In the genomic region with DNA sequence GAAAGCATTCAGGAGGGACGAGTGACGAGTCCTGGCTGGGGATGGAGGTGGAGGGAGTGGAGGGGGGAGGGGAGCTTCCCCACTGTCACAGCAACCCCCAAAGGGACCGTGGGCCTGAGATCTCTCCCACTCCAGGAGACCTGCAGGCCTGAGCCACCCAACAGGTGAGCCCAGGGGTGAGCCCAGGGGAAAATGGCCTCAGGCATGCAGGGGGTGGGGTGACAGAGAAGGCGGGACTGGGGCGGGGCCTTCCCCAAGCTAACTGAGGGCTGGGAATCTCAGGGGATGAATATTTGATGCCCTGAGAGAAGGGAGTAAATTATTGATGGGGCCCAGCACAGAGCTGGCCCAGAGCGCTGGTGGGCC, we compare ENCODE assay signal across 2 cellular contexts.
TF ChIP-seq lines count a peak whose summit lies in the region.

No MANE protein-coding gene starts in this region.

TF ChIP-seq in GM23338, 12 proteins besides CTCF, POLR2A, EP300 and RAD21 (continues in another document):
- no peak for TF ChIP-seq NANOG (IDR thresholded peaks at IDR 0.05; ENCODE audit: borderline replicate concordance)
- no peak for TF ChIP-seq ZNF462 (CRISPR knock-in tag; IDR thresholded peaks at IDR 0.05)
- no peak for TF ChIP-seq EZH2 (IDR thresholded peaks at IDR 0.05; ENCODE audit: low read depth, unreplicated experiment)
- no peak for TF ChIP-seq ETS1 (IDR thresholded peaks at IDR 0.05)
- TF ChIP-seq ZNF331 (CRISPR knock-in tag; IDR thresholded peaks at IDR 0.05; ENCODE audit: low read depth) = no peak
- TF ChIP-seq POLR2AphosphoS5 (IDR thresholded peaks at IDR 0.05; ENCODE audit: low read depth) = no peak
- TF ChIP-seq, protein P1, sequence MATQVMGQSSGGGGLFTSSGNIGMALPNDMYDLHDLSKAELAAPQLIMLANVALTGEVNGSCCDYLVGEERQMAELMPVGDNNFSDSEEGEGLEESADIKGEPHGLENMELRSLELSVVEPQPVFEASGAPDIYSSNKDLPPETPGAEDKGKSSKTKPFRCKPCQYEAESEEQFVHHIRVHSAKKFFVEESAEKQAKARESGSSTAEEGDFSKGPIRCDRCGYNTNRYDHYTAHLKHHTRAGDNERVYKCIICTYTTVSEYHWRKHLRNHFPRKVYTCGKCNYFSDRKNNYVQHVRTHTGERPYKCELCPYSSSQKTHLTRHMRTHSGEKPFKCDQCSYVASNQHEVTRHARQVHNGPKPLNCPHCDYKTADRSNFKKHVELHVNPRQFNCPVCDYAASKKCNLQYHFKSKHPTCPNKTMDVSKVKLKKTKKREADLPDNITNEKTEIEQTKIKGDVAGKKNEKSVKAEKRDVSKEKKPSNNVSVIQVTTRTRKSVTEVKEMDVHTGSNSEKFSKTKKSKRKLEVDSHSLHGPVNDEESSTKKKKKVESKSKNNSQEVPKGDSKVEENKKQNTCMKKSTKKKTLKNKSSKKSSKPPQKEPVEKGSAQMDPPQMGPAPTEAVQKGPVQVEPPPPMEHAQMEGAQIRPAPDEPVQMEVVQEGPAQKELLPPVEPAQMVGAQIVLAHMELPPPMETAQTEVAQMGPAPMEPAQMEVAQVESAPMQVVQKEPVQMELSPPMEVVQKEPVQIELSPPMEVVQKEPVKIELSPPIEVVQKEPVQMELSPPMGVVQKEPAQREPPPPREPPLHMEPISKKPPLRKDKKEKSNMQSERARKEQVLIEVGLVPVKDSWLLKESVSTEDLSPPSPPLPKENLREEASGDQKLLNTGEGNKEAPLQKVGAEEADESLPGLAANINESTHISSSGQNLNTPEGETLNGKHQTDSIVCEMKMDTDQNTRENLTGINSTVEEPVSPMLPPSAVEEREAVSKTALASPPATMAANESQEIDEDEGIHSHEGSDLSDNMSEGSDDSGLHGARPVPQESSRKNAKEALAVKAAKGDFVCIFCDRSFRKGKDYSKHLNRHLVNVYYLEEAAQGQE (IDR thresholded peaks at IDR 0.05; ENCODE audit: unreplicated experiment) = no peak
- TF ChIP-seq ZNF114 (CRISPR knock-in tag; IDR thresholded peaks at IDR 0.05) = no peak
- no peak for TF ChIP-seq EZH2phosphoT487 (IDR thresholded peaks at IDR 0.05; ENCODE audit: unreplicated experiment)
- TF ChIP-seq CREB1 (CRISPR knock-in tag; IDR thresholded peaks at IDR 0.05; ENCODE audit: low read depth) = no peak

TF ChIP-seq in K562, 482 proteins besides CTCF, POLR2A, EP300 and RAD21:
- TF ChIP-seq SFPQ (IDR thresholded peaks at IDR 0.05; ENCODE audit: low read depth, low read length) = no peak
- TF ChIP-seq STAT6 (CRISPR knock-in tag; IDR thresholded peaks at IDR 0.05) = no peak
- TF ChIP-seq FOXK2 (conservative IDR thresholded peaks at IDR 0.05 in 1 of 2, IDR thresholded peaks at IDR 0.05 in 1 of 2; ENCODE audit: low read depth in 2 of 2) = no peak
TF ChIP-seq in K562: peak in this region for 0.
